ENCODE assay signal across 1 cellular context in the genomic region with DNA sequence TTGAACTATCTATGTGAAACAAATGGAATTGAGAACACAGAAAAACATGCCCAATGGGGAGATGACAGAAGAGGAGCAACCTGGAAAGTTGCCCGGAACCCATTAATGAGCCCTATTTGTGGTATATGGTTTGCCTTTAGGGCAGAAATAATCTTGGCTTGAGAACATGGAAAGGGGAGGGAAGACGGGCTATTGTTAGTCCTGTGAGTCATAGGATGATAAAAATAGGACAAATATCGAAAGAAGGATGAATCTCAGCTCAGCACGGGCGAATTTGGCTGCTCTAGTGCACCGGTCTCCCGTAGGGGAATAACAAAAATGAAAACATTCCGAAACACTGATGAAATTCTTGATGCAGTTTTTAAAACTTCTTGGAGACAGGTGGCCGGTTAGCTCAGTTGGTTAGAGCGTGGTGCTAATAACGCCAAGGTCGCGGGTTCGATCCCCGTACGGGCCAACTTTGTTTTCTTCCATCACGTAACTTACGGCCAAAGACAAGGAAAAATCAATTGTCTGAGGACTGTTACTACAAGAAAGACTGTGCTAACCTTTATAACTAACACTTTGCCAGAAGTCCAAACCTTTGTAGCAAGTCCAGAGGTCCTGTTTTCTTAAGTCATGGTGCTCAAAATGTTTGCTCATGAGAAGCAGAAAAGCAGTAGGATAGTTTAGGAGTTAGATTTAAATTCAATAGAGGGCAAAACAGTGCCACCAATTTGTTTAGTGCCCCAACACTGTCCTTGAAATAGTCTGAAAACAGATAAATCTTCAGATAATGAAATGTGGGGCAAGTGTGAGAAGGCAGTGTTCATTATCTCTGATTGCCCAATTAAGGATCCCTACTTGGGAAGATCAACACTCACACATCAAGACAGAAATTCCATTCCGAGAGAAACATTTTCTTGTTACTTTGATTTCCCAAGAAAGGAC.
A peak's percentile ranks its signal among the peaks of the same experiment; 100 is the strongest.
TF ChIP-seq lines count a peak whose summit lies in the region.

No MANE protein-coding gene starts in this region.

TF ChIP-seq in HCT116, 20 proteins besides CTCF, POLR2A, EP300 and RAD21 (continued from another document):
- TF ChIP-seq CEBPB (IDR thresholded peaks at IDR 0.05; ENCODE audit: low read depth) (peak; percentile 29), ZFX (IDR thresholded peaks at IDR 0.05) (no peak), EZH2phosphoT487 (IDR thresholded peaks at IDR 0.05; ENCODE audit: borderline replicate concordance) (no peak), FOSL1 (IDR thresholded peaks at IDR 0.05; ENCODE audit: low read depth) (no peak), EZH2 (IDR thresholded peaks at IDR 0.05) (no peak), EGR1 (IDR thresholded peaks at IDR 0.05; ENCODE audit: low read depth) (no peak), JUND (IDR thresholded peaks at IDR 0.05) (peak; percentile 19; the same call in 1 of the 2 replicates), POLR2AphosphoS5 (IDR thresholded peaks at IDR 0.05; ENCODE audit: low read depth, low read length) (peak; percentile 25; the same call in 1 of the 2 replicates), SIN3A (IDR thresholded peaks at IDR 0.05; ENCODE audit: low read depth) (0 out of 2 replicates have a peak, but pooled peaks have one; percentile 40)
- TF ChIP-seq, protein P1, sequence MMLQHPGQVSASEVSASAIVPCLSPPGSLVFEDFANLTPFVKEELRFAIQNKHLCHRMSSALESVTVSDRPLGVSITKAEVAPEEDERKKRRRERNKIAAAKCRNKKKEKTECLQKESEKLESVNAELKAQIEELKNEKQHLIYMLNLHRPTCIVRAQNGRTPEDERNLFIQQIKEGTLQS (IDR thresholded peaks at IDR 0.05): peak; percentile 98
- TF ChIP-seq, protein P2, sequence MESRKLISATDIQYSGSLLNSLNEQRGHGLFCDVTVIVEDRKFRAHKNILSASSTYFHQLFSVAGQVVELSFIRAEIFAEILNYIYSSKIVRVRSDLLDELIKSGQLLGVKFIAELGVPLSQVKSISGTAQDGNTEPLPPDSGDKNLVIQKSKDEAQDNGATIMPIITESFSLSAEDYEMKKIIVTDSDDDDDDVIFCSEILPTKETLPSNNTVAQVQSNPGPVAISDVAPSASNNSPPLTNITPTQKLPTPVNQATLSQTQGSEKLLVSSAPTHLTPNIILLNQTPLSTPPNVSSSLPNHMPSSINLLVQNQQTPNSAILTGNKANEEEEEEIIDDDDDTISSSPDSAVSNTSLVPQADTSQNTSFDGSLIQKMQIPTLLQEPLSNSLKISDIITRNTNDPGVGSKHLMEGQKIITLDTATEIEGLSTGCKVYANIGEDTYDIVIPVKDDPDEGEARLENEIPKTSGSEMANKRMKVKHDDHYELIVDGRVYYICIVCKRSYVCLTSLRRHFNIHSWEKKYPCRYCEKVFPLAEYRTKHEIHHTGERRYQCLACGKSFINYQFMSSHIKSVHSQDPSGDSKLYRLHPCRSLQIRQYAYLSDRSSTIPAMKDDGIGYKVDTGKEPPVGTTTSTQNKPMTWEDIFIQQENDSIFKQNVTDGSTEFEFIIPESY (IDR thresholded peaks at IDR 0.05; ENCODE audit: extremely low read depth, insufficient replicate concordance, low read length): no peak
- TF ChIP-seq, protein P3, sequence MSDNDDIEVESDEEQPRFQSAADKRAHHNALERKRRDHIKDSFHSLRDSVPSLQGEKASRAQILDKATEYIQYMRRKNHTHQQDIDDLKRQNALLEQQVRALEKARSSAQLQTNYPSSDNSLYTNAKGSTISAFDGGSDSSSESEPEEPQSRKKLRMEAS (IDR thresholded peaks at IDR 0.05): 0 out of 2 replicates have a peak, but pooled peaks have one; percentile 45
